In genomic region chr11:57568330-57568766, GRCh38 we compare ENCODE assay signal across 8 cellular contexts. TPM values are rescaled to one million over a fixed set of nuclear protein-coding genes. Genes with fewer than 3 reads are reported as not detected.
DNase-seq lines count a peak whose midpoint lies in the region; ATAC-seq and TF ChIP-seq lines count a peak whose summit lies in the region.

No MANE protein-coding gene starts in this region.

- peak overlapping the region; percentile 69 for H3K4me2 ChIP-seq in parathyroid adenoma (ENCODE audit: low read length)

- no peaks in the 10 kb centered on the region for H3K79me2 ChIP-seq in parathyroid adenoma

- peak overlapping the region; percentile 69 for H3K4me3 ChIP-seq in HFF-Myc (replicated peaks; ENCODE audit: low read depth, low read length)
- H3K4me3 ChIP-seq in fibroblast of the aortic adventitia (ENCODE audit: low read depth, low read length): peak overlapping the region; percentile 92
- peak overlapping the region; percentile 66 for H3K4me3 ChIP-seq in parathyroid adenoma (ENCODE audit: low read depth, low read length)

- no peaks in the 10 kb centered on the region for H3K27me3 ChIP-seq in parathyroid adenoma (ENCODE audit: control insufficient read depth, insufficient read depth, low read length)

- no peaks in the 10 kb centered on the region for H3K9me3 ChIP-seq in parathyroid adenoma (ENCODE audit: control insufficient read depth, low read length)

- peak; percentile 63 for DNase-seq in HFF-Myc (ENCODE audit: extremely low read depth, low read depth)
- DNase-seq in NCI-H2029 (lab: John Stamatoyannopoulos, UW): peak; percentile 62
- DNase-seq in activated CD8-positive, alpha-beta memory T cell treated with anti-CD3 and anti-CD28 coated beads, Interleukin-2, amount 50 U/mL, for 48 hours: peak; percentile 98
- DNase-seq in fibroblast of the aortic adventitia (ENCODE audit: low read depth): peak; percentile 77
- DNase-seq in NCI-H2171 treated with DMSO at 0.1 percent for 48 hours (lab: John Stamatoyannopoulos, UW): no peak

- no peak for ATAC-seq in HG03460 (IDR thresholded peaks at IDR 0.05; ENCODE audit: unreplicated experiment)

- peak overlapping the region; percentile 3 for H3K27ac ChIP-seq in parathyroid adenoma

- H2AFZ ChIP-seq in parathyroid adenoma: peak overlapping the region; percentile 85

- H3K9ac ChIP-seq in parathyroid adenoma: no peak overlapping the region

- H3K36me3 ChIP-seq in parathyroid adenoma (ENCODE audit: control insufficient read depth, insufficient read depth, low read length): no peaks in the 10 kb centered on the region

- TF ChIP-seq CTCF in GM12874 (IDR thresholded peaks at IDR 0.05; ENCODE audit: insufficient read depth, low read depth, low read length): peak; percentile 93
- peak; percentile 94 for TF ChIP-seq CTCF in HFF-Myc (IDR thresholded peaks at IDR 0.05; ENCODE audit: low read depth, low read length, missing control alignments)
- peak; percentile 94 for TF ChIP-seq CTCF in fibroblast of the aortic adventitia (IDR thresholded peaks at IDR 0.05; ENCODE audit: insufficient read depth, low read length)
- TF ChIP-seq CTCF in parathyroid adenoma (IDR thresholded peaks at IDR 0.05): peak; percentile 77

- H3K4me1 ChIP-seq in parathyroid adenoma: no peaks in the 10 kb centered on the region

RNA-seq across cellular contexts. Expression of gene UBE2L6, which starts 0.9 kb away (rescaled TPM):
- total RNA-seq in fibroblast of the aortic adventitia (ENCODE audit: low replicate concordance): 30.6 and 41.1 TPM in 2 replicates

RNA-seq across cellular contexts. Expression of gene SERPING1, which starts 29.1 kb away (rescaled TPM):
- 64.9 and 77.0 TPM in 2 replicates for total RNA-seq in fibroblast of the aortic adventitia (ENCODE audit: low replicate concordance)

RNA-seq across cellular contexts. Expression of gene SMTNL1, which starts 31.0 kb away (rescaled TPM):
- total RNA-seq in fibroblast of the aortic adventitia (ENCODE audit: low replicate concordance): not detected in 2 replicates

RNA-seq across cellular contexts. Expression of gene TIMM10, which starts 37.8 kb away (rescaled TPM):
- 32.1 and 77.5 TPM in 2 replicates for total RNA-seq in fibroblast of the aortic adventitia (ENCODE audit: low replicate concordance)

RNA-seq across cellular contexts. Expression of gene SLC43A1, which starts 52.8 kb away (rescaled TPM):
- 11.4 and 15.3 TPM in 2 replicates for total RNA-seq in fibroblast of the aortic adventitia (ENCODE audit: low replicate concordance)
